ENCODE assay signal across 8 cellular contexts in the genomic region with DNA sequence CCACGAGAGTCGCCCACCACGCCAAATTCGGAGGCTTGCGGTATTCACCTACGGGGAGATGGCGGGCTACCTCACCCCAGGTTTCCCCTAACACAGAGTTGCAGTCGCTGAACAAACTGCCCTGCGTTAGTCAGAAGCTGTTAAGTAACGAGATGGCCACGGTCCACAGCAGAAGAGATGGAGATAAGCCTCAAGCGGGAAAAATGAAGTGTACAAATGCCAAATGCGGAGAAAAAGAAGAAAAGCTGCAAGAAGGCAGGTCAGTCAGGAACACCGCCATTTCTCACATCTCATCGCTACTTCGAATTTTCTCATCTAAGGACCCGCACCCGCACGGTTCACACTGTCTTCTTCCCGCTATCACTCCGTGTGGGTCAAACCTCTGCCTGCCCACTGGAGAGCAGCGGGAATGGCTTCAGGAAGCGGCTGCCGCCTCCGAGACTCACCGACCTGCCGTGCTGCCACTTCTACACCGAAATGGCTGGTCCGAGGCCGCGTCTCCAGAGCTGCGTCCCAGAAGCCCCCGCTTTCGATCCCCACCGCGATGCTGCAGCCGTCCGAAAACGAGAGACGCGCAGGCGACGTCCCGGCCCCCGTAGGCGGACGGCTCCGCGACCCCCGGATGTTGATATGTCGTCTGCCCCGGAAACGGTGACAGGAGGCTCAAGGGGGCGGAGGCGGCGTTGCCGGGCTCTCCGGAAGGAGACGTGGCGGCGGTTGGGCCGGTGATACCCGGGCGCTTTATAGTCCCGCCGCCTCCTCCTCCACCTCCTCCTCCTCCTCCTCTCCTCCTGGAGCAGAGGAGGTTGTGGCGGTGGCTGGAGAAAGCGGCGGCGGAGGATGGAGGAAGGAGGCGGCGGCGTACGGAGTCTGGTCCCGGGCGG. TPM values are rescaled to one million over a fixed set of nuclear protein-coding genes. Genes with fewer than 3 reads are reported as not detected.
A peak's percentile ranks its signal among the peaks of the same experiment; 100 is the strongest.
DNase-seq lines count a peak whose midpoint lies in the region; ATAC-seq and TF ChIP-seq lines count a peak whose summit lies in the region.

A gene with protein sequence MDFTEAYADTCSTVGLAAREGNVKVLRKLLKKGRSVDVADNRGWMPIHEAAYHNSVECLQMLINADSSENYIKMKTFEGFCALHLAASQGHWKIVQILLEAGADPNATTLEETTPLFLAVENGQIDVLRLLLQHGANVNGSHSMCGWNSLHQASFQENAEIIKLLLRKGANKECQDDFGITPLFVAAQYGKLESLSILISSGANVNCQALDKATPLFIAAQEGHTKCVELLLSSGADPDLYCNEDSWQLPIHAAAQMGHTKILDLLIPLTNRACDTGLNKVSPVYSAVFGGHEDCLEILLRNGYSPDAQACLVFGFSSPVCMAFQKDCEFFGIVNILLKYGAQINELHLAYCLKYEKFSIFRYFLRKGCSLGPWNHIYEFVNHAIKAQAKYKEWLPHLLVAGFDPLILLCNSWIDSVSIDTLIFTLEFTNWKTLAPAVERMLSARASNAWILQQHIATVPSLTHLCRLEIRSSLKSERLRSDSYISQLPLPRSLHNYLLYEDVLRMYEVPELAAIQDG (minus strand): TSS at position 583 of the 884 bp plus-strand sequence. CDS start 21,381 bp downstream, outside the sequence.
A gene with protein sequence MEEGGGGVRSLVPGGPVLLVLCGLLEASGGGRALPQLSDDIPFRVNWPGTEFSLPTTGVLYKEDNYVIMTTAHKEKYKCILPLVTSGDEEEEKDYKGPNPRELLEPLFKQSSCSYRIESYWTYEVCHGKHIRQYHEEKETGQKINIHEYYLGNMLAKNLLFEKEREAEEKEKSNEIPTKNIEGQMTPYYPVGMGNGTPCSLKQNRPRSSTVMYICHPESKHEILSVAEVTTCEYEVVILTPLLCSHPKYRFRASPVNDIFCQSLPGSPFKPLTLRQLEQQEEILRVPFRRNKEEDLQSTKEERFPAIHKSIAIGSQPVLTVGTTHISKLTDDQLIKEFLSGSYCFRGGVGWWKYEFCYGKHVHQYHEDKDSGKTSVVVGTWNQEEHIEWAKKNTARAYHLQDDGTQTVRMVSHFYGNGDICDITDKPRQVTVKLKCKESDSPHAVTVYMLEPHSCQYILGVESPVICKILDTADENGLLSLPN (plus strand): TSS at position 674 of the 884 bp plus-strand sequence. CDS start 167 bp downstream, at position 841.

- H3K27me3 Mint-ChIP-seq in natural killer cell treated with Interleukin-12 subunit alpha and Interleukin-12 subunit beta and Interleukin-15 and Interleukin-18, amount 100 ng/mL, for 72 hours, result no peaks in the 10 kb centered on the region

- no peaks in the 10 kb centered on the region for H3K9me3 Mint-ChIP-seq in natural killer cell treated with Interleukin-12 subunit alpha and Interleukin-12 subunit beta and Interleukin-15 and Interleukin-18, amount 100 ng/mL, for 72 hours

- peak within 1 kb of the TSS; percentile 92 to 95 for H3K27ac Mint-ChIP-seq in natural killer cell treated with Interleukin-12 subunit alpha and Interleukin-12 subunit beta and Interleukin-15 and Interleukin-18, amount 100 ng/mL, for 72 hours

- peaks cover 28 to 41% of the 10 kb centered on the region in 2 donors for H3K4me1 Mint-ChIP-seq in natural killer cell treated with Interleukin-12 subunit alpha and Interleukin-12 subunit beta and Interleukin-15 and Interleukin-18, amount 100 ng/mL, for 72 hours (ENCODE audit: low read depth in 2 of 2)

- TF ChIP-seq POLR2A in Raji (IDR thresholded peaks at IDR 0.05; ENCODE audit: insufficient read depth, low read depth, low read length), result peak; percentile 91

- TF ChIP-seq CTCF in LNCaP clone FGC (IDR thresholded peaks at IDR 0.05; ENCODE audit: control insufficient read depth, extremely low read depth, insufficient read depth), result no peak
- no peak for TF ChIP-seq CTCF in fibroblast of pulmonary artery (IDR thresholded peaks at IDR 0.05; ENCODE audit: low read length, missing control alignments)

- DNase-seq in EH (ENCODE audit: low read depth), result peak; percentile 89
- DNase-seq in H4 (ENCODE audit: low spot score), result peak; percentile 86
- DNase-seq in LNCaP clone FGC (ENCODE audit: low read depth), result no peak
- peak; percentile 77 for DNase-seq in activated T-helper 9 cell treated with anti-CD3 and anti-CD28 coated beads, Interleukin-2, amount 50 U/mL, for 16 hours (ENCODE audit: low read depth)
- DNase-seq in fibroblast of pulmonary artery (ENCODE audit: low read depth), result peak; percentile 84
- DNase-seq in natural killer cell treated with Interleukin-12 subunit alpha and Interleukin-12 subunit beta and Interleukin-15 and Interleukin-18, amount 100 ng/mL, for 72 hours (ENCODE audit: low spot score), result peak; percentile 94
- DNase-seq in stimulated activated naive CD8-positive, alpha-beta T cell treated with anti-CD3 and anti-CD28 coated beads, Interleukin-15, Interleukin-2, amounts not matched to agents 100 U/mL and 50 U/mL, for 24 hours, result peak; percentile 92

- H3K4me3 Mint-ChIP-seq in natural killer cell treated with Interleukin-12 subunit alpha and Interleukin-12 subunit beta and Interleukin-15 and Interleukin-18, amount 100 ng/mL, for 72 hours, result peak within 1 kb of the TSS; percentile 100

- H3K4me3 ChIP-seq in LNCaP clone FGC (ENCODE audit: low read depth, low read length) (peak within 1 kb of the TSS; percentile 72), fibroblast of pulmonary artery (replicated peaks; ENCODE audit: low read depth, low read length) (peak within 1 kb of the TSS; percentile 98)

- peak; percentile 97 to 98 for ATAC-seq in natural killer cell treated with Interleukin-12 subunit alpha and Interleukin-12 subunit beta and Interleukin-15 and Interleukin-18, amount 100 ng/mL, for 72 hours
- peak; percentile 94 for ATAC-seq in stimulated activated naive CD8-positive, alpha-beta T cell treated with anti-CD3 and anti-CD28 coated beads, Interleukin-15, Interleukin-2, amounts not matched to agents 100 U/mL and 50 U/mL, for 24 hours

- H3K36me3 Mint-ChIP-seq in natural killer cell treated with Interleukin-12 subunit alpha and Interleukin-12 subunit beta and Interleukin-15 and Interleukin-18, amount 100 ng/mL, for 72 hours, result peaks cover 8% of the 10 kb centered on the region

RNA-seq across cellular contexts. Expression of the first gene that starts in this region (rescaled TPM):
- 24.8 and 27.8 TPM in 2 replicates for total RNA-seq in H4 (2014; rRNA removed; shearing (Covaris generic))
- total RNA-seq in natural killer cell treated with Interleukin-12 subunit alpha and Interleukin-12 subunit beta and Interleukin-15 and Interleukin-18, amount 100 ng/mL, for 72 hours, result 10 to 100 TPM; 18.9 to 29.1 TPM

RNA-seq across cellular contexts. Expression of the second gene that starts in this region (rescaled TPM):
- 70.3 and 85.9 TPM in 2 replicates for total RNA-seq in H4 (2014; rRNA removed; shearing (Covaris generic))
- 10 to 100 TPM; 24.8 to 45.9 TPM for total RNA-seq in natural killer cell treated with Interleukin-12 subunit alpha and Interleukin-12 subunit beta and Interleukin-15 and Interleukin-18, amount 100 ng/mL, for 72 hours
